Comparison of ENCODE assay signal across 1 cellular context in the genomic region with DNA sequence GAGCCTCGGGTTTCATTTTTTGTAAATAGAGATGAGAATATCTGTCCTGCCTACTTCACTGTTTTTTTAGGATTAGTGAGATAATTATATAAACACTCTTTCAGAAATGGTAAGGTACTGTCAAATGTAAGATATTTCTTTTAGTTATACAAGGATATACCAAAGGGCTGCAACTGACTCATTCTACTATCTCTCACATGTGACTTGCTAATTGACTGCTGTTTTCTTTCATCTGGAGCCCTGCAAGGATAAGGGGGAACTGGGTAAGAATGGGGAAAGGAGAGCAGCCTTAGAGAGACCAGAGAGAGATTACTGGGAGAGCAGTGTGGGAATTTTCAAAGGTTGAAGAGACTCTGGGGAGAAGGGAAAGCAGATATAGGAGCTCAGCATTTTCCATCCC.
TF ChIP-seq lines count a peak whose summit lies in the region.

No MANE protein-coding gene starts in this region.

TF ChIP-seq in GM23338, 12 proteins besides CTCF, POLR2A, EP300 and RAD21 (continued from another document):
- TF ChIP-seq, protein P1, sequence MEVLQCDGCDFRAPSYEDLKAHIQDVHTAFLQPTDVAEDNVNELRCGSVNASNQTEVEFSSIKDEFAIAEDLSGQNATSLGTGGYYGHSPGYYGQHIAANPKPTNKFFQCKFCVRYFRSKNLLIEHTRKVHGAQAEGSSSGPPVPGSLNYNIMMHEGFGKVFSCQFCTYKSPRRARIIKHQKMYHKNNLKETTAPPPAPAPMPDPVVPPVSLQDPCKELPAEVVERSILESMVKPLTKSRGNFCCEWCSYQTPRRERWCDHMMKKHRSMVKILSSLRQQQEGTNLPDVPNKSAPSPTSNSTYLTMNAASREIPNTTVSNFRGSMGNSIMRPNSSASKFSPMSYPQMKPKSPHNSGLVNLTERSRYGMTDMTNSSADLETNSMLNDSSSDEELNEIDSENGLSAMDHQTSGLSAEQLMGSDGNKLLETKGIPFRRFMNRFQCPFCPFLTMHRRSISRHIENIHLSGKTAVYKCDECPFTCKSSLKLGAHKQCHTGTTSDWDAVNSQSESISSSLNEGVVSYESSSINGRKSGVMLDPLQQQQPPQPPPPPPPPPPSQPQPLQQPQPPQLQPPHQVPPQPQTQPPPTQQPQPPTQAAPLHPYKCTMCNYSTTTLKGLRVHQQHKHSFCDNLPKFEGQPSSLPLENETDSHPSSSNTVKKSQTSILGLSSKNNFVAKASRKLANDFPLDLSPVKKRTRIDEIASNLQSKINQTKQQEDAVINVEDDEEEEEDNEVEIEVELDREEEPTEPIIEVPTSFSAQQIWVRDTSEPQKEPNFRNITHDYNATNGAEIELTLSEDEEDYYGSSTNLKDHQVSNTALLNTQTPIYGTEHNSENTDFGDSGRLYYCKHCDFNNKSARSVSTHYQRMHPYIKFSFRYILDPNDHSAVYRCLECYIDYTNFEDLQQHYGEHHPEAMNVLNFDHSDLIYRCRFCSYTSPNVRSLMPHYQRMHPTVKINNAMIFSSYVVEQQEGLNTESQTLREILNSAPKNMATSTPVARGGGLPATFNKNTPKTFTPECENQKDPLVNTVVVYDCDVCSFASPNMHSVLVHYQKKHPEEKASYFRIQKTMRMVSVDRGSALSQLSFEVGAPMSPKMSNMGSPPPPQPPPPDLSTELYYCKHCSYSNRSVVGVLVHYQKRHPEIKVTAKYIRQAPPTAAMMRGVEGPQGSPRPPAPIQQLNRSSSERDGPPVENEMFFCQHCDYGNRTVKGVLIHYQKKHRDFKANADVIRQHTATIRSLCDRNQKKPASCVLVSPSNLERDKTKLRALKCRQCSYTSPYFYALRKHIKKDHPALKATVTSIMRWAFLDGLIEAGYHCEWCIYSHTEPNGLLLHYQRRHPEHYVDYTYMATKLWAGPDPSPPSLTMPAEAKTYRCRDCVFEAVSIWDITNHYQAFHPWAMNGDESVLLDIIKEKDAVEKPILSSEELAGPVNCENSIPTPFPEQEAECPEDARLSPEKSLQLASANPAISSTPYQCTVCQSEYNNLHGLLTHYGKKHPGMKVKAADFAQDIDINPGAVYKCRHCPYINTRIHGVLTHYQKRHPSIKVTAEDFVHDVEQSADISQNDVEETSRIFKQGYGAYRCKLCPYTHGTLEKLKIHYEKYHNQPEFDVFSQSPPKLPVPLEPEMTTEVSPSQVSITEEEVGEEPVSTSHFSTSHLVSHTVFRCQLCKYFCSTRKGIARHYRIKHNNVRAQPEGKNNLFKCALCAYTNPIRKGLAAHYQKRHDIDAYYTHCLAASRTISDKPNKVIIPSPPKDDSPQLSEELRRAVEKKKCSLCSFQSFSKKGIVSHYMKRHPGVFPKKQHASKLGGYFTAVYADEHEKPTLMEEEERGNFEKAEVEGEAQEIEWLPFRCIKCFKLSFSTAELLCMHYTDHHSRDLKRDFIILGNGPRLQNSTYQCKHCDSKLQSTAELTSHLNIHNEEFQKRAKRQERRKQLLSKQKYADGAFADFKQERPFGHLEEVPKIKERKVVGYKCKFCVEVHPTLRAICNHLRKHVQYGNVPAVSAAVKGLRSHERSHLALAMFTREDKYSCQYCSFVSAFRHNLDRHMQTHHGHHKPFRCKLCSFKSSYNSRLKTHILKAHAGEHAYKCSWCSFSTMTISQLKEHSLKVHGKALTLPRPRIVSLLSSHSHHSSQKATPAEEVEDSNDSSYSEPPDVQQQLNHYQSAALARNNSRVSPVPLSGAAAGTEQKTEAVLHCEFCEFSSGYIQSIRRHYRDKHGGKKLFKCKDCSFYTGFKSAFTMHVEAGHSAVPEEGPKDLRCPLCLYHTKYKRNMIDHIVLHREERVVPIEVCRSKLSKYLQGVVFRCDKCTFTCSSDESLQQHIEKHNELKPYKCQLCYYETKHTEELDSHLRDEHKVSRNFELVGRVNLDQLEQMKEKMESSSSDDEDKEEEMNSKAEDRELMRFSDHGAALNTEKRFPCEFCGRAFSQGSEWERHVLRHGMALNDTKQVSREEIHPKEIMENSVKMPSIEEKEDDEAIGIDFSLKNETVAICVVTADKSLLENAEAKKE (CRISPR knock-in tag; IDR thresholded peaks at IDR 0.05), result no peak
- TF ChIP-seq ZNF114 (CRISPR knock-in tag; IDR thresholded peaks at IDR 0.05) (no peak), EZH2phosphoT487 (IDR thresholded peaks at IDR 0.05; ENCODE audit: unreplicated experiment) (no peak), EZH2 (IDR thresholded peaks at IDR 0.05; ENCODE audit: low read depth, unreplicated experiment) (no peak), ZNF331 (CRISPR knock-in tag; IDR thresholded peaks at IDR 0.05; ENCODE audit: low read depth) (no peak)
